Comparison of ENCODE assay signal across 8 cellular contexts in genomic region chr6:149963212-149963461, GRCh38. TPM values are rescaled to one million over a fixed set of nuclear protein-coding genes. Genes with fewer than 3 reads are reported as not detected.
DNase-seq lines count a peak whose midpoint lies in the region; ATAC-seq lines count a peak whose summit lies in the region.

No MANE protein-coding gene starts in this region.

- 0 out of 2 replicates have a peak, but pooled peaks cover 4% of the 10 kb centered on the region for H3K27me3 ChIP-seq in SJCRH30

- peaks cover 4% of the 10 kb centered on the region for H3K36me3 Mint-ChIP-seq in memory B cell

- peak overlapping the region; percentile 84 for H3K4me3 Mint-ChIP-seq in memory B cell

- no peaks in the 10 kb centered on the region for H3K36me3 ChIP-seq in SJCRH30

- no peak overlapping the region; the same call in 1 of the 2 replicates for H3K27ac ChIP-seq in SJCRH30

- no peaks in the 10 kb centered on the region for H3K9me3 ChIP-seq in SJCRH30 (replicated peaks)

- DNase-seq in ELF-1 (ENCODE audit: low read depth, low spot score) = peak; percentile 59
- DNase-seq in SJCRH30 = peak; percentile 79 to 86
- peak; percentile 38 for DNase-seq in cerebellar cortex (ENCODE audit: low spot score)
- DNase-seq in memory B cell (ENCODE audit: low spot score in 2 of 2) = no peak
- DNase-seq in ureter (ENCODE audit: low spot score) = peak; percentile 46
- DNase-seq in amniotic stem cell (lab: John Stamatoyannopoulos, UW) = no peak
- no peak for DNase-seq in G401 (ENCODE audit: low spot score)

- peaks cover 25% of the 10 kb centered on the region for H3K4me1 Mint-ChIP-seq in memory B cell

- peaks cover 41% of the 10 kb centered on the region for H3K27me3 Mint-ChIP-seq in memory B cell

- H3K9me3 Mint-ChIP-seq in memory B cell = no peaks in the 10 kb centered on the region

- H3K27ac Mint-ChIP-seq in memory B cell = peak overlapping the region; percentile 92

- in situ Hi-C loops in G401 (cut with HindIII; ENCODE audit: low sequenced_read_pairs) = no loop called here

- peak overlapping the region; percentile 62 for H3K4me3 ChIP-seq in SJCRH30

- peaks cover 14% of the 10 kb centered on the region for H3K4me1 ChIP-seq in SJCRH30

- peak; percentile 34 for ATAC-seq in HG03175 (IDR thresholded peaks at IDR 0.05; ENCODE audit: unreplicated experiment)
- peak; percentile 12 for ATAC-seq in memory B cell (ENCODE audit: low read depth)

RNA-seq across cellular contexts. Expression of gene ULBP1, which starts 0.6 kb away (rescaled TPM):
- total RNA-seq in SJCRH30 (2014; rRNA removed; shearing (Covaris generic)) = 0.99 and 1.7 TPM in 2 replicates
- 2.5 TPM for total RNA-seq in ureter
- total RNA-seq in G401 (2014; rRNA removed; shearing (Covaris generic)) = not detected in 2 replicates

RNA-seq across cellular contexts. Expression of gene ULBP2, which starts 21.3 kb away (rescaled TPM):
- total RNA-seq in SJCRH30 (2014; rRNA removed; shearing (Covaris generic)) = 2.7 and 2.9 TPM in 2 replicates
- total RNA-seq in ureter = 3.0 TPM
- total RNA-seq in G401 (2014; rRNA removed; shearing (Covaris generic)) = 1.9 TPM in 1 of 2 replicates, not detected in the other

RNA-seq across cellular contexts. Expression of gene RAET1G, which starts 40.2 kb away (rescaled TPM):
- not detected in 2 replicates for total RNA-seq in SJCRH30 (2014; rRNA removed; shearing (Covaris generic))
- total RNA-seq in ureter = 5.2 TPM
- not detected in 2 replicates for total RNA-seq in G401 (2014; rRNA removed; shearing (Covaris generic))

Comparison
In these comparisons a context has a peak if more than half of its experiments do, and no peak if none do; other contexts are left out.
1. DNase-seq: peak in ELF-1 (single experiment), SJCRH30 (2 of 2), cerebellar cortex (single experiment) and ureter (single experiment); none in memory B cell (0 of 2), amniotic stem cell (single experiment) and G401 (single experiment).